In genomic region chr7:16626388-16626787, GRCh38 we compare ENCODE assay signal across 22 cellular contexts. TPM values are rescaled to one million over a fixed set of nuclear protein-coding genes. Genes with fewer than 3 reads are reported as not detected.
DNase-seq lines count a peak whose midpoint lies in the region; ATAC-seq, FAIRE-seq and TF ChIP-seq lines count a peak whose summit lies in the region.
"Had no signal": no experiment of that assay in that cellular context is flagged by ENCODE, and none has a peak within 500 bp of the region (broad histone marks: within the 10 kb centered on the region; RNA-seq: fewer than 3 reads in every experiment).

No MANE protein-coding gene starts in this region.

- H4K20me1 ChIP-seq in IMR-90 (ENCODE audit: insufficient read depth, low read length): no peaks in the 10 kb centered on the region; the same call in 1 of the 2 replicates
- H4K20me1 ChIP-seq: BLaER1 treated with 17β-estradiol and CSF1 and Interleukin-3, amounts not matched to agents 10 nM and 100 nM had no signal

- H2BK20ac ChIP-seq in IMR-90 (ENCODE audit: low read depth, low read length): no peak overlapping the region

- peaks cover 8% of the 10 kb centered on the region for H3K36me3 Mint-ChIP-seq in activated naive CD8-positive, alpha-beta T cell treated with anti-CD3 and anti-CD28 coated beads for 36 hours

- FAIRE-seq in A549 (lab: Jason Lieb, UNC) (no peak), G401.6 (lab: Jason Lieb, UNC) (peak; percentile 56)
- FAIRE-seq: A204.1, D721Med, GM12878, GM12892, GM18507 had no signal

- no peak overlapping the region for H3K56ac ChIP-seq in IMR-90 (ENCODE audit: extremely low read depth, insufficient read depth, low read length)

- TF ChIP-seq RAD21 in A549 (conservative IDR thresholded peaks at IDR 0.05 in 1 of 2, IDR thresholded peaks at IDR 0.05 in 1 of 2): no peak
- no peak for TF ChIP-seq RAD21 in IMR-90 (IDR thresholded peaks at IDR 0.05; ENCODE audit: low read length)

- H2AK5ac ChIP-seq in IMR-90 (ENCODE audit: low read depth, low read length) (no peak overlapping the region), neuronal stem cell (ENCODE audit: low read depth, low read length) (no peak overlapping the region)

- no peak overlapping the region for H3K27ac Mint-ChIP-seq in activated naive CD8-positive, alpha-beta T cell treated with anti-CD3 and anti-CD28 coated beads for 36 hours
- H3K27ac Mint-ChIP-seq: B cell; CD4-positive, alpha-beta T cell; CD8-positive, alpha-beta T cell had no signal

- no peaks in the 10 kb centered on the region for H3K27me3 Mint-ChIP-seq in activated naive CD8-positive, alpha-beta T cell treated with anti-CD3 and anti-CD28 coated beads for 36 hours
- H3K27me3 Mint-ChIP-seq: B cell; CD4-positive, alpha-beta T cell had no signal

- H2BK5ac ChIP-seq in IMR-90 (ENCODE audit: low read depth, low read length, poor library complexity, severe bottlenecking) (no peak overlapping the region), neuronal stem cell (ENCODE audit: low read length) (no peak overlapping the region)

- CTCF ChIA-PET in A549 (lab: Yijun Ruan, JAX): interaction anchor here (1.0 kb wide), 1 partner anchor 194 kb away, joined by 4 read pairs; no protein-coding TSS in a partner anchor
- CTCF ChIA-PET in IMR-90 (lab: Yijun Ruan, JAX): no interaction called here

- H3K9me3 Mint-ChIP-seq in activated naive CD8-positive, alpha-beta T cell treated with anti-CD3 and anti-CD28 coated beads for 36 hours: no peaks in the 10 kb centered on the region
- H3K9me3 Mint-ChIP-seq: CD4-positive, alpha-beta T cell; CD8-positive, alpha-beta T cell had no signal

- H3K18ac ChIP-seq in IMR-90 (ENCODE audit: low read depth, low read length) (no peak overlapping the region), neuronal stem cell (ENCODE audit: low read length) (no peak overlapping the region)

- no peak overlapping the region for H2BK15ac ChIP-seq in IMR-90 (ENCODE audit: low read depth, low read length)
- no peak overlapping the region for H2BK15ac ChIP-seq in neuronal stem cell (ENCODE audit: low read length)

- H3K4me1 ChIP-seq in A549: peaks cover 9% of the 10 kb centered on the region; the same call in 2 of the 3 replicates
- no peaks in the 10 kb centered on the region for H3K4me1 ChIP-seq in IMR-90 (ENCODE audit: control insufficient read depth, insufficient read depth, low read length)
- peaks cover 0 to 4% of the 10 kb centered on the region in 2 donors for H3K4me1 ChIP-seq in neuronal stem cell (ENCODE audit: control insufficient read depth in 2 of 2, insufficient read depth in 1 of 2, low read depth in 1 of 2, low read length in 2 of 2)
- H3K4me1 ChIP-seq in vagina: peaks cover 7% of the 10 kb centered on the region
- H3K4me1 ChIP-seq: Caco-2 had no signal

- no peak for TF ChIP-seq POLR2A in A549 (IDR thresholded peaks at IDR 0.05; ENCODE audit: low read length)
- no peak for TF ChIP-seq POLR2A in IMR-90 (IDR thresholded peaks at IDR 0.05; ENCODE audit: low read depth, low read length)
- TF ChIP-seq POLR2A in vagina (IDR thresholded peaks at IDR 0.05): no peak

- H3K27ac ChIP-seq in A549 (no peak overlapping the region), IMR-90 (ENCODE audit: insufficient read depth, low read length) (no peak overlapping the region), neuronal stem cell (replicated peaks; ENCODE audit: low read length) (no peak overlapping the region), vagina (no peak overlapping the region)
- H3K27ac ChIP-seq: BLaER1 treated with 17β-estradiol and CSF1 and Interleukin-3, amounts not matched to agents 10 nM and 100 nM; C4-2B had no signal

- in situ Hi-C loops in IMR-90 (cut with MboI; ENCODE audit: low sequenced_read_pairs): no loop called here

- H3K27me3 ChIP-seq in IMR-90 (ENCODE audit: control insufficient read depth, insufficient read depth, low read length): no peaks in the 10 kb centered on the region
- H3K27me3 ChIP-seq in neuronal stem cell (ENCODE audit: control insufficient read depth in 3 of 3, insufficient read depth in 3 of 3, low read depth in 1 of 3, low read length in 3 of 3): no peaks in the 10 kb centered on the region
- H3K27me3 ChIP-seq in vagina: no peaks in the 10 kb centered on the region
- H3K27me3 ChIP-seq: BLaER1 treated with 17β-estradiol and CSF1 and Interleukin-3, amounts not matched to agents 10 nM and 100 nM had no signal

- H3K14ac ChIP-seq in IMR-90 (replicated peaks; ENCODE audit: low read depth, low read length) (no peak overlapping the region), neuronal stem cell (ENCODE audit: low read length) (no peak overlapping the region)

- no peak overlapping the region for H3K4ac ChIP-seq in IMR-90 (ENCODE audit: low read depth, low read length)
- no peak overlapping the region for H3K4ac ChIP-seq in neuronal stem cell (ENCODE audit: low read length)

- H2AK9ac ChIP-seq in IMR-90 (replicated peaks; ENCODE audit: low read depth, low read length, poor library complexity): no peak overlapping the region

- H2AFZ ChIP-seq in IMR-90 (replicated peaks; ENCODE audit: low read length, poor library complexity): no peak overlapping the region
- H2AFZ ChIP-seq in neuronal stem cell (ENCODE audit: low read length): no peak overlapping the region

- H4K91ac ChIP-seq in IMR-90 (ENCODE audit: insufficient read depth, low read depth, low read length) (no peak overlapping the region), neuronal stem cell (ENCODE audit: low read depth, low read length, poor library complexity) (no peak overlapping the region)

- 63% methylated on average over 2 of the region's 2 CpGs for WGBS in A549 (ENCODE audit: missing lambda C conversion rate)
- WGBS in IMR-90 (ENCODE audit: extremely low coverage in 2 of 2, insufficient read length in 1 of 2), 2 experiments: no CpG with 5 or more reads among the region's 2 CpGs
- WGBS in neuronal stem cell (ENCODE audit: extremely low coverage in 2 of 2, insufficient read length in 2 of 2, insufficient replicate concordance in 1 of 2), 2 donors: no CpG with 5 or more reads among the region's 2 CpGs

- DNase-seq in A549 (ENCODE audit: low read depth in 1 of 2, low spot score in 1 of 2) (no peak), IMR-90 (no peak), neuronal stem cell (ENCODE audit: low spot score) (no peak), vagina (ENCODE audit: extremely low spot score in 2 of 2) (no peak)
- DNase-seq in activated naive CD8-positive, alpha-beta T cell treated with anti-CD3 and anti-CD28 coated beads for 36 hours: no peak
- DNase-seq: 8988T; AML-193; Caco-2; Calu3; CD4-positive, alpha-beta T cell; CD8-positive, alpha-beta T cell; DMS79 treated with DMSO at 0.1 percent for 48 hours; GDM1 had no signal

- H3K9me3 ChIP-seq in A549: no peaks in the 10 kb centered on the region
- H3K9me3 ChIP-seq in IMR-90 (ENCODE audit: control insufficient read depth, insufficient read depth, low read length): no peaks in the 10 kb centered on the region
- no peaks in the 10 kb centered on the region for H3K9me3 ChIP-seq in neuronal stem cell (replicated peaks in 1 of 2; ENCODE audit: control insufficient read depth in 2 of 2, insufficient read depth in 1 of 2, low read depth in 1 of 2, low read length in 2 of 2)
- no peaks in the 10 kb centered on the region for H3K9me3 ChIP-seq in vagina
- H3K9me3 ChIP-seq: BLaER1 treated with 17β-estradiol and CSF1 and Interleukin-3, amounts not matched to agents 10 nM and 100 nM; Caco-2 had no signal

- BruUV-seq in IMR-90 (replicated peaks; lab: Mats Ljungman, UMichigan): no TSS peak

- H3K23ac ChIP-seq in IMR-90 (ENCODE audit: low read depth, low read length) (no peak overlapping the region), neuronal stem cell (ENCODE audit: low read depth, low read length, poor library complexity) (no peak overlapping the region)

- H2BK12ac ChIP-seq in neuronal stem cell (ENCODE audit: low read length): no peak overlapping the region

- H3K4me3 Mint-ChIP-seq in activated naive CD8-positive, alpha-beta T cell treated with anti-CD3 and anti-CD28 coated beads for 36 hours: no peak overlapping the region
- H3K4me3 Mint-ChIP-seq: B cell; CD4-positive, alpha-beta T cell; CD8-positive, alpha-beta T cell had no signal

- H3K36me3 ChIP-seq in IMR-90 (ENCODE audit: control insufficient read depth, insufficient read depth, low read length): peaks cover 7% of the 10 kb centered on the region; the same call in 1 of the 2 replicates
- peaks cover 0 to 50% of the 10 kb centered on the region in 2 donors for H3K36me3 ChIP-seq in neuronal stem cell (replicated peaks in 1 of 2; ENCODE audit: control insufficient read depth in 2 of 2, insufficient read depth in 2 of 2, low read length in 2 of 2)
- peaks cover 0 to 11% of the 10 kb centered on the region in 2 donors for H3K36me3 ChIP-seq in vagina

- TF ChIP-seq EP300 in A549 (IDR thresholded peaks at IDR 0.05): no peak

- TF ChIP-seq CTCF in A549 (IDR thresholded peaks at IDR 0.05) (no peak), IMR-90 (conservative IDR thresholded peaks at IDR 0.05; ENCODE audit: low read depth, low read length) (no peak), vagina (IDR thresholded peaks at IDR 0.05) (no peak)

- H4K5ac ChIP-seq in IMR-90 (ENCODE audit: low read depth, low read length): no peak overlapping the region

- H3K4me3 ChIP-seq in A549: no peak overlapping the region
- H3K4me3 ChIP-seq in IMR-90 (ENCODE audit: insufficient read depth, low read depth, low read length): no peak overlapping the region
- H3K4me3 ChIP-seq in neuronal stem cell (ENCODE audit: low read length in 2 of 2): no peak overlapping the region
- H3K4me3 ChIP-seq in vagina: no peak overlapping the region
- H3K4me3 ChIP-seq: BLaER1 treated with 17β-estradiol and CSF1 and Interleukin-3, amounts not matched to agents 10 nM and 100 nM; GM12878 had no signal

- dilution Hi-C loops in IMR-90 (cut with HindIII; ENCODE audit: low sequenced_read_pairs, unreplicated experiment): no loop called here

- H3K4me1 Mint-ChIP-seq in activated naive CD8-positive, alpha-beta T cell treated with anti-CD3 and anti-CD28 coated beads for 36 hours: peaks cover 9% of the 10 kb centered on the region
- H3K4me1 Mint-ChIP-seq: B cell had no signal

- no peaks in the 10 kb centered on the region; the same call in 1 of the 2 replicates for H3K9me1 ChIP-seq in IMR-90 (ENCODE audit: insufficient read depth, low read length)

- H4K8ac ChIP-seq in IMR-90 (ENCODE audit: low read depth in 2 of 2, low read length in 2 of 2) (no peak overlapping the region), neuronal stem cell (ENCODE audit: low read depth, low read length) (no peak overlapping the region)

- H3K4me2 ChIP-seq in A549 (no peak overlapping the region), IMR-90 (ENCODE audit: low read depth, low read length) (no peak overlapping the region), neuronal stem cell (ENCODE audit: insufficient read depth, low read length, poor library complexity, severe bottlenecking) (no peak overlapping the region)
- H3K4me2 ChIP-seq: BLaER1 treated with 17β-estradiol and CSF1 and Interleukin-3, amounts not matched to agents 10 nM and 100 nM had no signal

- H3K9ac ChIP-seq in IMR-90 (ENCODE audit: low read depth, low read length) (no peak overlapping the region), neuronal stem cell (ENCODE audit: low read depth, low read length, poor library complexity) (no peak overlapping the region)
- H3K9ac ChIP-seq: BLaER1 treated with 17β-estradiol and CSF1 and Interleukin-3, amounts not matched to agents 10 nM and 100 nM had no signal

- ATAC-seq in A549 (no peak), IMR-90 (ENCODE audit: low read depth) (no peak)
- ATAC-seq: CD8-positive, alpha-beta T cell; GM12878 had no signal

- intact Hi-C loops in IMR-90 (cut with micrococcal nuclease) (no loop called here), vagina (cut with DNase I) (no loop called here)

- POLR2A ChIA-PET in A549 (lab: Yijun Ruan, JAX): no interaction called here
- POLR2A ChIA-PET in IMR-90 (lab: Charles Lee; ENCODE audit: unreplicated experiment): no interaction called here

- H3K79me1 ChIP-seq in IMR-90 (ENCODE audit: low read depth in 1 of 2, low read length in 2 of 2) (peaks cover 6 to 8% of the 10 kb centered on the region in 2 experiments), neuronal stem cell (ENCODE audit: low read depth, low read length) (peaks cover 1% of the 10 kb centered on the region)

- H2BK120ac ChIP-seq in IMR-90 (ENCODE audit: low read depth, low read length) (no peak overlapping the region), neuronal stem cell (ENCODE audit: low read depth, low read length) (no peak overlapping the region)

RNA-seq across cellular contexts. Expression of gene ANKMY2, which starts 19.2 kb away (rescaled TPM):
- polyA plus RNA-seq in A549 (2011; rRNA removed) (24.2 and 26.1 TPM in 2 replicates), A549 (2017; fragmentation: RNase III; extraction: RNeasy Plus Mini Kit Qiagen cat#74134 plus additional on column Dnase treatment) (13.3 to 15.3 TPM (median 14.3 TPM) in 3 replicates), IMR-90 (2012; rRNA removed) (15.8 and 19.5 TPM in 2 replicates)
- 7.3 and 7.4 TPM in 2 replicates for polyA plus RNA-seq in A549 (2012; cell fraction: cytosol; rRNA removed)
- 6.4 and 8.8 TPM in 2 replicates for polyA plus RNA-seq in A549 (2012; cell fraction: nucleus; rRNA removed)
- 12.3 and 14.6 TPM in 2 replicates for polyA minus RNA-seq in A549 (2011; rRNA and poly(A)+ RNA removed)
- total RNA-seq in IMR-90 (2012; rRNA removed) (41.9 and 43.6 TPM in 2 replicates), vagina (13.8 TPM)
- 5.3 TPM in 2 replicates for polyA plus RNA-seq in IMR-90 (2012; cell fraction: cytosol; rRNA removed)
- 3.9 and 25.7 TPM in 2 replicates for polyA plus RNA-seq in IMR-90 (2012; cell fraction: nucleus; rRNA removed; ENCODE audit: low replicate concordance)
- 10 to 100 TPM; 12.1 to 12.5 TPM for total RNA-seq in activated naive CD8-positive, alpha-beta T cell treated with anti-CD3 and anti-CD28 coated beads for 36 hours
- 46.0 TPM for polyA plus RNA-seq in neuronal stem cell (2013, experiment 1 of 2)
- 45.3 TPM for polyA plus RNA-seq in neuronal stem cell (2013, experiment 2 of 2)

RNA-seq across cellular contexts. Expression of gene BZW2, which starts 19.6 kb away (rescaled TPM):
- polyA plus RNA-seq in A549 (2011; rRNA removed): 101 and 108 TPM in 2 replicates
- polyA plus RNA-seq in A549 (2012; cell fraction: cytosol; rRNA removed): 74.4 and 76.6 TPM in 2 replicates
- polyA plus RNA-seq in A549 (2012; cell fraction: nucleus; rRNA removed): 33.3 and 37.6 TPM in 2 replicates
- 72.4 to 83.4 TPM (median 76.5 TPM) in 3 replicates for polyA plus RNA-seq in A549 (2017; fragmentation: RNase III; extraction: RNeasy Plus Mini Kit Qiagen cat#74134 plus additional on column Dnase treatment)
- polyA minus RNA-seq in A549 (2011; rRNA and poly(A)+ RNA removed): 51.0 and 63.8 TPM in 2 replicates
- total RNA-seq in IMR-90 (2012; rRNA removed): 58.1 and 65.0 TPM in 2 replicates
- polyA plus RNA-seq in IMR-90 (2012; rRNA removed): 86.1 and 92.9 TPM in 2 replicates
- 28.3 and 30.7 TPM in 2 replicates for polyA plus RNA-seq in IMR-90 (2012; cell fraction: cytosol; rRNA removed)
- 10.4 and 40.8 TPM in 2 replicates for polyA plus RNA-seq in IMR-90 (2012; cell fraction: nucleus; rRNA removed; ENCODE audit: low replicate concordance)
- 100 to 1,000 TPM; 158 to 162 TPM for total RNA-seq in activated naive CD8-positive, alpha-beta T cell treated with anti-CD3 and anti-CD28 coated beads for 36 hours
- polyA plus RNA-seq in neuronal stem cell (2013, experiment 1 of 2): 113 TPM
- 113 TPM for polyA plus RNA-seq in neuronal stem cell (2013, experiment 2 of 2)
- 61.4 TPM for total RNA-seq in vagina
